ENCODE assay signal across 10 cellular contexts in genomic region chr5:1295650-1296037, GRCh38. TPM values are rescaled to one million over a fixed set of nuclear protein-coding genes. Genes with fewer than 3 reads are reported as not detected.
DNase-seq lines count a peak whose midpoint lies in the region; ATAC-seq and TF ChIP-seq lines count a peak whose summit lies in the region.
"Had no signal": no experiment of that assay in that cellular context is flagged by ENCODE, and none has a peak within 500 bp of the region (broad histone marks: within the 10 kb centered on the region; RNA-seq: fewer than 3 reads in every experiment).

No MANE protein-coding gene starts in this region.

- no peaks in the 10 kb centered on the region for H3K79me1 ChIP-seq in H9 (ENCODE audit: insufficient read depth, low read depth, low read length, poor library complexity, severe bottlenecking)

- H4K20me1 ChIP-seq in BLaER1 treated with 17β-estradiol and CSF1 and Interleukin-3, amounts not matched to agents 10 nM and 100 nM = peaks cover 0 to 54% (median 28%) of the 10 kb centered on the region in 11 experiments; a peak in 17 of 22 replicates
- H4K20me1 ChIP-seq in H9 (ENCODE audit: control insufficient read depth, insufficient read depth, insufficient read length) = no peaks in the 10 kb centered on the region

- H3K14ac ChIP-seq in H9 (ENCODE audit: insufficient read depth, low read length) = peak overlapping the region; percentile 70; the same call in 1 of the 2 replicates

- peaks cover 0 to 16% (median 0%) of the 10 kb centered on the region in 11 experiments; a peak in 5 of 22 replicates for H3K9me3 ChIP-seq in BLaER1 treated with 17β-estradiol and CSF1 and Interleukin-3, amounts not matched to agents 10 nM and 100 nM (replicated peaks in 1 of 11)
- no peaks in the 10 kb centered on the region for H3K9me3 ChIP-seq in H9 (ENCODE audit: control insufficient read depth, low read depth, low read length)

- no peak for ATAC-seq in natural killer cell
- no peak for ATAC-seq in GM19463 (IDR thresholded peaks at IDR 0.05; ENCODE audit: unreplicated experiment)

- H2BK20ac ChIP-seq in H9 (ENCODE audit: low read depth, low read length, poor library complexity, severe bottlenecking) = no peak overlapping the region

- H3T11ph ChIP-seq in H9 (ENCODE audit: low read length) = no peak overlapping the region

- H4K8ac ChIP-seq in H9 (replicated peaks; ENCODE audit: insufficient read length, low read depth, low read length) = no peak overlapping the region

- H2AFZ ChIP-seq in H9 (ENCODE audit: low read length) = no peak overlapping the region
- H2AFZ ChIP-seq: PC-9 had no signal

- peak overlapping the region; percentile 46 to 71 (median 66); a peak in 19 of 20 replicates for H3K4me3 ChIP-seq in BLaER1 treated with 17β-estradiol and CSF1 and Interleukin-3, amounts not matched to agents 10 nM and 100 nM
- H3K4me3 ChIP-seq: PC-9 had no signal

- H2BK5ac ChIP-seq in H9 (ENCODE audit: insufficient read length, low read length) = no peak overlapping the region

- H3K9me3 Mint-ChIP-seq in H9 = no peaks in the 10 kb centered on the region; a peak in 1 of 5 replicates
- H3K9me3 Mint-ChIP-seq in chondrocyte (ENCODE audit: low read depth) = no peaks in the 10 kb centered on the region
- no peaks in the 10 kb centered on the region for H3K9me3 Mint-ChIP-seq in natural killer cell

- H3K27ac Mint-ChIP-seq in H9 = no peak overlapping the region
- no peak overlapping the region for H3K27ac Mint-ChIP-seq in chondrocyte (ENCODE audit: unreplicated experiment)
- H3K27ac Mint-ChIP-seq in natural killer cell = no peak overlapping the region

- no peak overlapping the region for H2BK12ac ChIP-seq in H9 (ENCODE audit: insufficient read length, low read depth, low read length)

- peak overlapping the region; percentile 97 to 100 (median 100) for H3K4me2 ChIP-seq in BLaER1 treated with 17β-estradiol and CSF1 and Interleukin-3, amounts not matched to agents 10 nM and 100 nM
- H3K4me2 ChIP-seq in H9 (ENCODE audit: insufficient read depth, insufficient read length, low read length) = peak overlapping the region; percentile 67
- H3K4me2 ChIP-seq: PC-9 had no signal

- DNase-seq in H9 (no peak), chondrocyte (ENCODE audit: low spot score) (peak; percentile 93), natural killer cell (peak; percentile 11), iPS-NIHi11 (ENCODE audit: low spot score) (no peak)
- DNase-seq in central memory CD4-positive, alpha-beta T cell = no peak
- DNase-seq: NCI-H2081 treated with DMSO at 0.1 percent for 48 hours, occipital lobe, PC-9 had no signal

- H3K27me3 Mint-ChIP-seq in H9 (ENCODE audit: low read depth) = peaks cover 18% of the 10 kb centered on the region
- H3K27me3 Mint-ChIP-seq in chondrocyte (ENCODE audit: low read depth) = peaks cover 49% of the 10 kb centered on the region
- H3K27me3 Mint-ChIP-seq in natural killer cell (ENCODE audit: low read depth in 2 of 2) = peaks cover 22 to 23% of the 10 kb centered on the region in 2 donors

- H3K27me3 ChIP-seq in BLaER1 treated with 17β-estradiol and CSF1 and Interleukin-3, amounts not matched to agents 10 nM and 100 nM = peaks cover 0 to 81% (median 0%) of the 10 kb centered on the region in 11 experiments; a peak in 10 of 22 replicates
- no peaks in the 10 kb centered on the region for H3K27me3 ChIP-seq in H9 (ENCODE audit: insufficient read depth, low read length)

- H3K4me1 Mint-ChIP-seq in H9 (no peaks in the 10 kb centered on the region), chondrocyte (ENCODE audit: low read depth) (no peaks in the 10 kb centered on the region), natural killer cell (no peaks in the 10 kb centered on the region)

- TF ChIP-seq CTCF in H9 (conservative IDR thresholded peaks at IDR 0.05) (no peak), chondrocyte (IDR thresholded peaks at IDR 0.05) (no peak), natural killer cell (IDR thresholded peaks at IDR 0.05) (no peak)

- H3K23me2 ChIP-seq in H9 (ENCODE audit: insufficient read length, low read depth, low read length, poor library complexity, severe bottlenecking) = peaks cover 12% of the 10 kb centered on the region

- intact Hi-C loops in natural killer cell (cut with micrococcal nuclease) = no loop called here

- WGBS in H9 (ENCODE audit: extremely low coverage, insufficient read length, low lambda C conversion rate) = no CpG with 5 or more reads among the region's 22 CpGs

- peaks cover 31 to 89% (median 85%) of the 10 kb centered on the region in 10 experiments for H3K4me1 ChIP-seq in BLaER1 treated with 17β-estradiol and CSF1 and Interleukin-3, amounts not matched to agents 10 nM and 100 nM
- H3K4me1 ChIP-seq in H9 (ENCODE audit: insufficient read depth, low read length) = no peaks in the 10 kb centered on the region

- no peak overlapping the region for H2BK120ac ChIP-seq in H9 (ENCODE audit: low read depth, low read length, poor library complexity, severe bottlenecking)

- H3K36me3 Mint-ChIP-seq in H9 (ENCODE audit: insufficient read depth in 1 of 3, low read depth in 3 of 3) (peaks cover 0 to 9% (median 4%) of the 10 kb centered on the region in 3 experiments; a peak in 5 of 7 replicates), chondrocyte (ENCODE audit: low read depth) (no peaks in the 10 kb centered on the region), natural killer cell (no peaks in the 10 kb centered on the region)

- peaks cover 0 to 22% (median 0%) of the 10 kb centered on the region in 11 experiments; a peak in 6 of 22 replicates for H3K36me3 ChIP-seq in BLaER1 treated with 17β-estradiol and CSF1 and Interleukin-3, amounts not matched to agents 10 nM and 100 nM

- no peak overlapping the region for H3K56ac ChIP-seq in H9 (ENCODE audit: insufficient read length, low read depth, low read length)

- no peak overlapping the region for H3K4ac ChIP-seq in H9 (ENCODE audit: low read depth, low read length)

- H2BK15ac ChIP-seq in H9 (ENCODE audit: low read depth, low read length) = no peak overlapping the region

- H3K79me2 ChIP-seq in H9 (ENCODE audit: insufficient read depth, low read length) = no peaks in the 10 kb centered on the region

- H2AK5ac ChIP-seq in H9 (ENCODE audit: insufficient read length, low read length) = no peak overlapping the region

- H3K9ac ChIP-seq in BLaER1 treated with 17β-estradiol and CSF1 and Interleukin-3, amounts not matched to agents 10 nM and 100 nM = peak overlapping the region in 8 of 11 experiments; percentile 63 to 83 (median 75); a peak in 13 of 22 replicates
- no peak overlapping the region for H3K9ac ChIP-seq in H9 (ENCODE audit: extremely low read depth, insufficient read length, low read length)

- H3K23ac ChIP-seq in H9 (ENCODE audit: insufficient read length, low read depth, low read length) = no peak overlapping the region

- H3K18ac ChIP-seq in H9 (ENCODE audit: insufficient read length, low read depth, low read length) = no peak overlapping the region

- H3K27ac ChIP-seq in BLaER1 treated with 17β-estradiol and CSF1 and Interleukin-3, amounts not matched to agents 10 nM and 100 nM = peak overlapping the region in 7 of 11 experiments; percentile 32 to 77 (median 70); a peak in 13 of 22 replicates
- H3K27ac ChIP-seq in H9 (ENCODE audit: insufficient read length, low read depth, low read length) = no peak overlapping the region
- H3K27ac ChIP-seq: PC-9 had no signal

- H4K5ac ChIP-seq in H9 (ENCODE audit: insufficient read length, low read depth, low read length) = no peak overlapping the region

- H3K4me3 Mint-ChIP-seq in H9 = peak overlapping the region; percentile 57 to 74
- no peak overlapping the region for H3K4me3 Mint-ChIP-seq in chondrocyte (ENCODE audit: unreplicated experiment)
- H3K4me3 Mint-ChIP-seq in natural killer cell = no peak overlapping the region

- H4K91ac ChIP-seq in H9 (ENCODE audit: insufficient read length, low read depth, low read length) = no peak overlapping the region

RNA-seq across cellular contexts. Expression of gene TERT, which starts 0.8 kb away (rescaled TPM):
- total RNA-seq in H9 (2021) = 13.3 and 15.5 TPM in 2 replicates
- not detected in 3 replicates for total RNA-seq in chondrocyte
- total RNA-seq in natural killer cell = not detected
- total RNA-seq: occipital lobe had no signal

RNA-seq across cellular contexts. Expression of gene CLPTM1L, which starts 49.3 kb away (rescaled TPM):
- total RNA-seq in H9 (2021) (104 and 108 TPM in 2 replicates), chondrocyte (75.8 to 108 TPM (median 81.6 TPM) in 3 replicates), natural killer cell (100 to 1,000 TPM in 1 of 3 donors, 10 to 100 TPM in 2; 67.1 to 105 (median 97.5) TPM)

Comparison
In these comparisons a context has a peak if more than half of its experiments do, and no peak if none do; other contexts are left out.
1. DNase-seq: peak in chondrocyte (single experiment) and natural killer cell (single experiment); none in H9 (single experiment), central memory CD4-positive, alpha-beta T cell (single experiment) and iPS-NIHi11 (single experiment).
2. H3K4me3 Mint-ChIP-seq: peak in H9 (2 of 2); none in chondrocyte (single experiment) and natural killer cell (single experiment).
3. RNA of gene TERT, which starts 0.8 kb away (total RNA-seq): 13.3 to 15.5 TPM in H9; not detected in natural killer cell and not detected in chondrocyte; every median in the first group is over 10 times any median in the second.